In the genomic region with DNA sequence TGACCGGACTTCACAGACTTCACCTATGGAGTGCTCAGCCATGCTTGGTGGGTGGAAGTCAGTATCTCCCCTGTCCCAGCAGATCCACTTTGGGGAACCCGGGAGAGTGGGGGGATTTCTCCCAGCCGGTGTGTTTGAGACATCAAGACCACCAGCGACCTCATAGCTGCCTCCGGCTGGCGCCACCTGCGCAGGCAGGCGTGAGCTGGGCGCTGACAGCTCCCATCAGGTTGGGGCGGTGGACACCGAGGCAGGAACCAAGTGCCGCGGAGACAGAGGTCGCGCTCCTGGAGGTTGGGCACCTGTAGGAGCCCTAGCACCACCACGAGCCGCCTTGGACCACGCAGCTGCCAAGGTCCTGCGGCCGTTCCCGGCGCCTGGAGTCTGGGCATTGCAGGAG, we compare ENCODE assay signal across 35 cellular contexts.
"Had no signal": no experiment of that assay in that cellular context is flagged by ENCODE, and none has a peak within 500 bp of the region (broad histone marks: within the 10 kb centered on the region; RNA-seq: fewer than 3 reads in every experiment).

No MANE protein-coding gene starts in this region.

- H3K4me3 ChIP-seq: adrenal gland, body of pancreas, breast epithelium had no signal

- H3K4me1 ChIP-seq: adrenal gland, body of pancreas, breast epithelium had no signal

- FAIRE-seq: astrocyte, TTC549 had no signal

- H3K27me3 ChIP-seq: adrenal gland, body of pancreas, brain microvascular endothelial cell, breast epithelium had no signal

- H3K9me3 ChIP-seq: adrenal gland, body of pancreas, breast epithelium had no signal

- ATAC-seq: activated CD4-positive, alpha-beta T cell treated with anti-CD3 and anti-CD28 coated beads for 36 hours; activated CD4-positive, CD25-positive, alpha-beta regulatory T cell treated with anti-CD3 and anti-CD28 coated beads, Interleukin-2, amount 50 U/mL, for 24 hours; activated CD8-positive, alpha-beta T cell treated with anti-CD3 and anti-CD28 coated beads for 36 hours; activated naive CD4-positive, alpha-beta T cell treated with anti-CD3 and anti-CD28 coated beads, Interleukin-2, amount 50 U/mL, for 72 hours; activated T-cell treated with anti-CD3 and anti-CD28 coated beads, Interleukin-2, amount 50 U/mL, for 4 hours; activated T-cell treated with anti-CD3 and anti-CD28 coated beads, Interleukin-2, amount 50 U/mL, for 72 hours; activated T-helper 17 cell treated with anti-CD3 and anti-CD28 coated beads, Interleukin-2, amount 50 U/mL, for 72 hours; body of pancreas; WTC11 had no signal

- H3K27ac ChIP-seq: adrenal gland, body of pancreas, brain microvascular endothelial cell, breast epithelium, WERI-Rb-1 had no signal

- DNase-seq: activated CD4-positive, alpha-beta T cell treated with anti-CD3 and anti-CD28 coated beads for 1 hour; activated CD4-positive, alpha-beta T cell treated with anti-CD3 and anti-CD28 coated beads for 36 hours; activated CD4-positive, alpha-beta T cell treated with anti-CD3 and anti-CD28 coated beads for 48 hours; activated CD4-positive, alpha-beta T cell treated with anti-CD3 and anti-CD28 coated beads, Interleukin-2, amount 10 ng/mL, durations not matched to agents 7 days and 5 days; activated CD4-positive, alpha-beta T cell treated with anti-CD3 and anti-CD28 coated beads, Interleukin-2, amount 50 U/mL, for 48 hours; activated CD4-positive, CD25-positive, alpha-beta regulatory T cell; activated CD8-positive, alpha-beta memory T cell treated with anti-CD3 and anti-CD28 coated beads, Interleukin-2, amount 50 U/mL, for 4 hours; activated CD8-positive, alpha-beta T cell treated with anti-CD3 and anti-CD28 coated beads for 36 hours; activated effector memory CD4-positive, alpha-beta T cell treated with anti-CD3 and anti-CD28 coated beads, Interleukin-2, amount 50 U/mL, for 16 hours; activated gamma-delta T cell treated with Interleukin-2 at 50 U/mL for 16 hours; activated naive CD4-positive, alpha-beta T cell; activated naive CD4-positive, alpha-beta T cell treated with anti-CD3 and anti-CD28 coated beads for 36 hours; activated naive CD4-positive, alpha-beta T cell treated with anti-CD3 and anti-CD28 coated beads, Interleukin-2, amount 50 U/mL, for 16 hours; activated naive CD8-positive, alpha-beta T cell treated with anti-CD3 and anti-CD28 coated beads for 36 hours; activated T-cell treated with anti-CD3 and anti-CD28 coated beads for 4 hours; activated T-cell treated with anti-CD3 and anti-CD28 coated beads, Interleukin-2, amount 50 U/mL, for 1 hour; activated T-cell treated with anti-CD3 and anti-CD28 coated beads, Interleukin-2, amount 50 U/mL, for 4 hours; activated T-cell treated with anti-CD3 and anti-CD28 coated beads, Interleukin-2, amount 50 U/mL, for 72 hours; amniotic stem cell; aorta; body of pancreas; brain microvascular endothelial cell; central memory CD4-positive, alpha-beta T cell; T-helper 1 cell; T-helper 2 cell; T-helper 9 cell; WERI-Rb-1 had no signal

- H3K36me3 ChIP-seq: adrenal gland, brain microvascular endothelial cell, breast epithelium, WERI-Rb-1 had no signal
